ENCODE assay signal across 8 cellular contexts in genomic region chr5:97181856-97182545, GRCh38. TPM values are rescaled to one million over a fixed set of nuclear protein-coding genes. Genes with fewer than 3 reads are reported as not detected.
DNase-seq lines count a peak whose midpoint lies in the region; ATAC-seq and TF ChIP-seq lines count a peak whose summit lies in the region.

No MANE protein-coding gene starts in this region.

- peaks cover 33% of the 10 kb centered on the region for H3K36me3 ChIP-seq in BLaER1
- peaks cover 10% of the 10 kb centered on the region for H3K36me3 ChIP-seq in colonic mucosa

- H3K27ac Mint-ChIP-seq in natural killer cell, result peak overlapping the region; percentile 98 to 99

- ATAC-seq in natural killer cell (no peak), HG02642 (IDR thresholded peaks at IDR 0.05; ENCODE audit: poor library complexity, unreplicated experiment) (no peak), GM21526 (IDR thresholded peaks at IDR 0.05; ENCODE audit: low FRiP score, unreplicated experiment) (no peak)

- H3K4me3 ChIP-seq in BLaER1, result peak overlapping the region; percentile 97
- H3K4me3 ChIP-seq in colonic mucosa, result peak overlapping the region; percentile 61

- H3K27me3 Mint-ChIP-seq in natural killer cell (ENCODE audit: low read depth in 2 of 2), result peaks cover 7 to 8% of the 10 kb centered on the region in 2 donors

- H4K20me1 ChIP-seq in BLaER1, result peaks cover 24% of the 10 kb centered on the region

- H3K4me1 ChIP-seq in BLaER1 (peaks cover 30% of the 10 kb centered on the region), colonic mucosa (peaks cover 11% of the 10 kb centered on the region)

- TF ChIP-seq CTCF in colonic mucosa (IDR thresholded peaks at IDR 0.05) (no peak), natural killer cell (IDR thresholded peaks at IDR 0.05) (no peak)

- DNase-seq in LHCN-M2 (ENCODE audit: low read depth) (peak; percentile 25), colonic mucosa (no peak), natural killer cell (no peak), cerebellum (ENCODE audit: low spot score) (no peak)
- DNase-seq in stimulated activated CD4-positive, alpha-beta T cell treated with anti-CD3 and anti-CD28 coated beads, Interleukin-2, amount 100 ng/mL, for 48 hours, result no peak

- no peaks in the 10 kb centered on the region for H3K27me3 ChIP-seq in BLaER1
- no peaks in the 10 kb centered on the region for H3K27me3 ChIP-seq in colonic mucosa

- H3K4me1 Mint-ChIP-seq in natural killer cell, result peaks cover 34 to 38% of the 10 kb centered on the region in 2 donors

- intact Hi-C loops in colonic mucosa (cut with DNase I), result no loop called here
- intact Hi-C loops in natural killer cell (cut with micrococcal nuclease), result loop anchor here (5.0 to 10.0 kb wide), 2 partner anchors 1557 to 1590 kb away; partner anchors contain the start of genes GPR150 and RGMB

- H3K27ac ChIP-seq in BLaER1 (peak overlapping the region; percentile 96), colonic mucosa (no peak overlapping the region)

- H3K4me2 ChIP-seq in BLaER1, result peak overlapping the region; percentile 91

- peaks cover 10% of the 10 kb centered on the region for H3K36me3 Mint-ChIP-seq in natural killer cell

- H3K9me3 ChIP-seq in BLaER1, result peaks cover 9% of the 10 kb centered on the region; the same call in 1 of the 2 replicates
- H3K9me3 ChIP-seq in colonic mucosa, result no peaks in the 10 kb centered on the region

- H3K4me3 Mint-ChIP-seq in natural killer cell, result peak overlapping the region; percentile 95

- peak overlapping the region; percentile 97 for H3K9ac ChIP-seq in BLaER1
- peak overlapping the region; percentile 33 to 96 for H3K9ac ChIP-seq in colonic mucosa (ENCODE audit: low read depth in 2 of 2, low read length in 2 of 2)

- H3K9me3 Mint-ChIP-seq in natural killer cell, result no peaks in the 10 kb centered on the region

RNA-seq across cellular contexts. Expression of gene RIOK2, which starts 1.0 kb away (rescaled TPM):
- 20.2 and 29.9 TPM in 2 replicates for total RNA-seq in LHCN-M2 (2014; rRNA removed)
- 20.5 TPM for polyA plus RNA-seq in LHCN-M2 (2012)
- 10 to 100 TPM; 23.9 to 24.9 TPM for total RNA-seq in colonic mucosa
- total RNA-seq in natural killer cell, result 10 to 100 TPM; 26.3 to 31.0 (median 28.2) TPM
- total RNA-seq in cerebellum, result 19.3 TPM

RNA-seq across cellular contexts. Expression of gene LIX1, which starts 39.6 kb away (rescaled TPM):
- not detected in 2 replicates for total RNA-seq in LHCN-M2 (2014; rRNA removed)
- not detected for polyA plus RNA-seq in LHCN-M2 (2012)
- under 1 TPM in 1 of 2 donors, not detected in 1; 0.61 TPM for total RNA-seq in colonic mucosa
- total RNA-seq in natural killer cell, result not detected
- total RNA-seq in cerebellum, result 5.4 TPM
